ENCODE assay signal across 8 cellular contexts in genomic region chr3:11774296-11774877, GRCh38.
DNase-seq lines count a peak whose midpoint lies in the region; ATAC-seq and TF ChIP-seq lines count a peak whose summit lies in the region.

No MANE protein-coding gene starts in this region.

- H3K4me3 ChIP-seq in body of pancreas: no peak overlapping the region

- no peak overlapping the region for H3K27ac Mint-ChIP-seq in Calu3 (ENCODE audit: unreplicated experiment)

- H3K4me1 Mint-ChIP-seq in Calu3 (ENCODE audit: low read depth, unreplicated experiment): peaks cover 22% of the 10 kb centered on the region

- no peak for TF ChIP-seq POLR2A in body of pancreas (IDR thresholded peaks at IDR 0.05)

- peaks cover 16% of the 10 kb centered on the region for H3K4me1 ChIP-seq in body of pancreas

- peak; percentile 62 for DNase-seq in Calu3
- peak; percentile 62 to 71 (median 66) for DNase-seq in body of pancreas
- peak; percentile 36 for DNase-seq in kidney glomerular epithelial cell (lab: John Stamatoyannopoulos, UW)
- no peak for DNase-seq in stimulated activated CD4-positive, alpha-beta T cell treated with anti-CD3 and anti-CD28 coated beads, Interleukin-4, amount 100 ng/mL, for 4 hours
- DNase-seq in putamen (ENCODE audit: low spot score): no peak
- no peak for DNase-seq in effector CD4-positive, alpha-beta T cell

- no TSS peak for BruUV-seq in Calu3 (replicated peaks; lab: Mats Ljungman, UMichigan)

- no peaks in the 10 kb centered on the region for H3K9me3 Mint-ChIP-seq in Calu3 (ENCODE audit: low read depth, unreplicated experiment)

- 0 to 17% methylated on average over 1 to 2 of the region's 2 CpGs for WGBS in body of pancreas, 2 donors

- CTCF ChIA-PET in Calu3 (lab: Charles Lee): interaction anchor here (1.7 kb wide), 1 partner anchor 9 kb away, joined by 5 read pairs; no protein-coding TSS in a partner anchor

- no peak overlapping the region for H3K27ac ChIP-seq in body of pancreas

- H3K4me3 Mint-ChIP-seq in Calu3 (ENCODE audit: low read depth, unreplicated experiment): no peak overlapping the region

- H3K9me3 ChIP-seq in body of pancreas: no peaks in the 10 kb centered on the region

- H3K27me3 Mint-ChIP-seq in Calu3 (ENCODE audit: unreplicated experiment): no peaks in the 10 kb centered on the region

- no peaks in the 10 kb centered on the region for H3K27me3 ChIP-seq in body of pancreas

- no peaks in the 10 kb centered on the region for H3K36me3 ChIP-seq in body of pancreas (replicated peaks in 1 of 2; ENCODE audit: insufficient read depth in 1 of 2, low read depth in 2 of 2)

- H3K36me3 Mint-ChIP-seq in Calu3 (ENCODE audit: insufficient read depth, unreplicated experiment): peaks cover 16% of the 10 kb centered on the region

- TF ChIP-seq CTCF in Calu3 (IDR thresholded peaks at IDR 0.05; ENCODE audit: unreplicated experiment) (peak; percentile 46), LNCAP (IDR thresholded peaks at IDR 0.05) (peak; percentile 68), body of pancreas (IDR thresholded peaks at IDR 0.05) (peak; percentile 30 to 54 (median 49))

- intact Hi-C loops in Calu3 (cut with micrococcal nuclease; ENCODE audit: unreplicated experiment) (loop anchor here (2.0 kb wide), 1 partner anchor 30 kb away; no protein-coding TSS in a partner anchor), body of pancreas (cut with DNase I) (no loop called here)

- ATAC-seq in body of pancreas: peak; percentile 25
- no peak for ATAC-seq in GM18498 (IDR thresholded peaks at IDR 0.05; ENCODE audit: unreplicated experiment)

Comparison
In these comparisons a context has a peak if more than half of its experiments do, and no peak if none do; other contexts are left out.
1. DNase-seq: peak in Calu3 (single experiment), body of pancreas (4 of 4) and kidney glomerular epithelial cell (single experiment); none in stimulated activated CD4-positive, alpha-beta T cell treated with anti-CD3 and anti-CD28 coated beads, Interleukin-4, amount 100 ng/mL, for 4 hours (0 of 2), putamen (single experiment) and effector CD4-positive, alpha-beta T cell (single experiment).
2. Peak in every context shown above with its lines, with median percentiles within 50 percentile points of each other: CTCF ChIP-seq.